ENCODE assay signal across 17 cellular contexts in the genomic region with DNA sequence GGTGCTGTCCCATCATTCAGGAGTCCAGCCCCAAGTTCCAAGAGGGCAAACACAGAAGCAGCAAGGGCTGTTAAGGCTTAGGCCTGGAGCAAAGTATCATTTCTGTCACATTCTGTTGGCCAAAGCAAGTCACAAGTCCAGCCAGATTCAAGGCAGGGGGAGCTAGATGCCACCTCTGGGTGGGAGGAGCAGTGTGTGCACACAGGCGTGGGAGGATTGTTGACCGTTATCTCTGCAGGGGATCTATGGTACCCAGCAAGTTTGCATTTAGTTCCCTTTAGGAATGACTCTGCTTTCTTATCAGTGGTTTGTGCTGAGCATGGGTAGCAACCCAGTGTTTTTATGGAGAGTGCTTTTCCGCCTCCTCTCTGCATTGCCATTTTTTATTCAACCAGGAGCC.
DNase-seq lines count a peak whose midpoint lies in the region; ATAC-seq and TF ChIP-seq lines count a peak whose summit lies in the region.
"Had no signal": no experiment of that assay in that cellular context is flagged by ENCODE, and none has a peak within 500 bp of the region (broad histone marks: within the 10 kb centered on the region; RNA-seq: fewer than 3 reads in every experiment).

No MANE protein-coding gene starts in this region.

- H3K36me3 ChIP-seq in SK-N-SH (replicated peaks in 1 of 2; ENCODE audit: control insufficient read depth in 1 of 2, insufficient read depth in 2 of 2, low read length in 1 of 2) = peaks cover 0 to 16% of the 10 kb centered on the region in 2 experiments
- H3K36me3 ChIP-seq in neutrophil = peaks cover 7% of the 10 kb centered on the region
- H3K36me3 ChIP-seq in hepatocyte (replicated peaks; ENCODE audit: insufficient read depth, low read depth) = no peaks in the 10 kb centered on the region
- H3K36me3 ChIP-seq: suprapubic skin had no signal

- peaks cover 0 to 10% of the 10 kb centered on the region in 2 experiments; a peak in 3 of 4 replicates for H3K4me1 ChIP-seq in SK-N-SH (ENCODE audit: control insufficient read depth in 1 of 2, insufficient read depth in 2 of 2, low read depth in 1 of 2, low read length in 1 of 2)
- peaks cover 30 to 53% of the 10 kb centered on the region in 2 experiments for H3K4me1 ChIP-seq in neutrophil (ENCODE audit: control insufficient read depth in 1 of 2, insufficient read depth in 1 of 2, low read depth in 1 of 2, low read length in 1 of 2)
- peaks cover 25% of the 10 kb centered on the region for H3K4me1 ChIP-seq in hepatocyte (ENCODE audit: insufficient read depth)

- no peak overlapping the region for H3K9ac ChIP-seq in SK-N-SH

- WGBS in SK-N-SH (ENCODE audit: low lambda C conversion rate) = 86% methylated on average over 3 of the region's 3 CpGs
- WGBS in hepatocyte (ENCODE audit: low lambda C conversion rate, missing lambda C conversion rate) = 54% methylated on average over 3 of the region's 3 CpGs

- no peak overlapping the region for H3K27ac ChIP-seq in SK-N-SH (ENCODE audit: low read depth in 2 of 2, low read length in 1 of 2)
- peak overlapping the region; percentile 90 for H3K27ac ChIP-seq in neutrophil
- H3K27ac ChIP-seq in hepatocyte = no peak overlapping the region
- H3K27ac ChIP-seq: SJCRH30, skin epidermis, suprapubic skin had no signal

- TF ChIP-seq EP300 in SK-N-SH (IDR thresholded peaks at IDR 0.05; ENCODE audit: borderline replicate concordance in 1 of 2, low read depth in 1 of 2, low read length in 1 of 2) = no peak

- no peak for ATAC-seq in SK-N-SH treated with all-trans-retinoic acid at 6 μM for 48 hours
- peak; percentile 56 for ATAC-seq in HG03432 (IDR thresholded peaks at IDR 0.05; ENCODE audit: unreplicated experiment)
- ATAC-seq in GM18519 (IDR thresholded peaks at IDR 0.05; ENCODE audit: low FRiP score, unreplicated experiment) = no peak

- CTCF ChIA-PET in SK-N-SH (lab: Yijun Ruan, JAX) = no interaction called here

- H3K9me3 Mint-ChIP-seq in T-helper 2 cell treated with Interferon-gamma antibody and Interleukin-4, amounts not matched to agents 5 μg/mL and 100 μg/mL, for 36 hours = no peaks in the 10 kb centered on the region
- H3K9me3 Mint-ChIP-seq: memory B cell had no signal

- H3K4me3 ChIP-seq in SK-N-SH (ENCODE audit: low read depth in 2 of 2, low read length in 1 of 2) = no peak overlapping the region
- peak overlapping the region; percentile 4 to 8 for H3K4me3 ChIP-seq in neutrophil (ENCODE audit: low read depth in 1 of 2, low read length in 1 of 2)
- no peak overlapping the region for H3K4me3 ChIP-seq in hepatocyte
- H3K4me3 ChIP-seq: SJCRH30, skin epidermis, suprapubic skin had no signal

- no peaks in the 10 kb centered on the region for H3K27me3 Mint-ChIP-seq in T-helper 2 cell treated with Interferon-gamma antibody and Interleukin-4, amounts not matched to agents 5 μg/mL and 100 μg/mL, for 36 hours (ENCODE audit: low read depth)
- H3K27me3 Mint-ChIP-seq: memory B cell had no signal

- TF ChIP-seq RAD21 in SK-N-SH (IDR thresholded peaks at IDR 0.05; ENCODE audit: low read length) = no peak

- no peaks in the 10 kb centered on the region for H3K9me3 ChIP-seq in SK-N-SH
- no peaks in the 10 kb centered on the region for H3K9me3 ChIP-seq in neutrophil
- H3K9me3 ChIP-seq in hepatocyte (ENCODE audit: low read depth) = no peaks in the 10 kb centered on the region
- H3K9me3 ChIP-seq: SJCRH30, suprapubic skin had no signal

- H3K79me2 ChIP-seq in SK-N-SH (ENCODE audit: insufficient read depth) (no peaks in the 10 kb centered on the region), hepatocyte (no peaks in the 10 kb centered on the region)

- no peak overlapping the region for H3K27ac Mint-ChIP-seq in T-helper 2 cell treated with Interferon-gamma antibody and Interleukin-4, amounts not matched to agents 5 μg/mL and 100 μg/mL, for 36 hours
- H3K27ac Mint-ChIP-seq: memory B cell had no signal

- H4K20me1 ChIP-seq in SK-N-SH (ENCODE audit: insufficient read depth) (no peaks in the 10 kb centered on the region), hepatocyte (ENCODE audit: insufficient read depth, poor library complexity, severe bottlenecking) (no peaks in the 10 kb centered on the region)

- POLR2A ChIA-PET in SK-N-SH (lab: Yijun Ruan, JAX) = no interaction called here

- H3K4me2 ChIP-seq in SK-N-SH (no peak overlapping the region), hepatocyte (no peak overlapping the region)

- DNase-seq in SK-N-SH (peak; percentile 20), hepatocyte (ENCODE audit: low spot score) (no peak), COLO829 (ENCODE audit: low spot score) (no peak)
- peak; percentile 50 for DNase-seq in T-helper 2 cell treated with Interferon-gamma antibody and Interleukin-4, amounts not matched to agents 5 μg/mL and 100 μg/mL, for 36 hours (ENCODE audit: low spot score)
- DNase-seq: activated CD4-positive, alpha-beta T cell treated with anti-CD3 and anti-CD28 coated beads for 1 hour; activated T-cell treated with anti-CD3 and anti-CD28 coated beads, Interleukin-2, amount 50 U/mL, for 48 hours; COR-L47; NCI-H1436 treated with DMSO at 0.1 percent for 48 hours; occipital lobe; SJCRH30 had no signal

- TF ChIP-seq CTCF in SK-N-SH (IDR thresholded peaks at IDR 0.05) (no peak), neutrophil (IDR thresholded peaks at IDR 0.05) (no peak), hepatocyte (IDR thresholded peaks at IDR 0.05; ENCODE audit: poor library complexity) (no peak)

- H3F3A ChIP-seq in SK-N-SH (replicated peaks; ENCODE audit: insufficient read depth) = no peaks in the 10 kb centered on the region

- H3K9me2 ChIP-seq in SK-N-SH = no peaks in the 10 kb centered on the region
- no peaks in the 10 kb centered on the region for H3K9me2 ChIP-seq in hepatocyte (replicated peaks; ENCODE audit: insufficient read depth)

- H3K4me1 Mint-ChIP-seq in T-helper 2 cell treated with Interferon-gamma antibody and Interleukin-4, amounts not matched to agents 5 μg/mL and 100 μg/mL, for 36 hours (ENCODE audit: low read depth) = peaks cover 14% of the 10 kb centered on the region

- H3K27me3 ChIP-seq in SK-N-SH (ENCODE audit: insufficient read depth) = no peaks in the 10 kb centered on the region
- no peaks in the 10 kb centered on the region for H3K27me3 ChIP-seq in neutrophil
- no peaks in the 10 kb centered on the region for H3K27me3 ChIP-seq in hepatocyte
- H3K27me3 ChIP-seq: SJCRH30, suprapubic skin had no signal

- no peak overlapping the region for H3K4me3 Mint-ChIP-seq in T-helper 2 cell treated with Interferon-gamma antibody and Interleukin-4, amounts not matched to agents 5 μg/mL and 100 μg/mL, for 36 hours
- H3K4me3 Mint-ChIP-seq: memory B cell had no signal

- H2AFZ ChIP-seq in SK-N-SH (ENCODE audit: low read depth) = no peak overlapping the region
- no peak overlapping the region for H2AFZ ChIP-seq in hepatocyte

- peaks cover 22% of the 10 kb centered on the region for H3K36me3 Mint-ChIP-seq in T-helper 2 cell treated with Interferon-gamma antibody and Interleukin-4, amounts not matched to agents 5 μg/mL and 100 μg/mL, for 36 hours (ENCODE audit: low read depth)

TF ChIP-seq in SK-N-SH, 30 proteins besides CTCF, POLR2A, EP300 and RAD21:
- TF ChIP-seq TEAD4 (IDR thresholded peaks at IDR 0.05; ENCODE audit: borderline replicate concordance, insufficient read depth) (no peak), ELF1 (IDR thresholded peaks at IDR 0.05) (no peak), GATA2 (CRISPR knock-in tag; IDR thresholded peaks at IDR 0.05) (peak; percentile 54; the same call in 1 of the 2 replicates), RCOR1 (IDR thresholded peaks at IDR 0.05; ENCODE audit: low read length) (0 out of 2 replicates have a peak, but pooled peaks have one; percentile 16)

TF ChIP-seq in SK-N-SH treated with all-trans-retinoic acid at 6 μM for 48 hours, 23 proteins besides CTCF, POLR2A, EP300 and RAD21 (continues in another document):
- TF ChIP-seq ZC3H10 (CRISPR knock-in tag; IDR thresholded peaks at IDR 0.05) (no peak), SNAI2 (CRISPR knock-in tag; IDR thresholded peaks at IDR 0.05) (no peak), ISL1 (CRISPR knock-in tag; IDR thresholded peaks at IDR 0.05) (no peak), RARB (CRISPR knock-in tag; IDR thresholded peaks at IDR 0.05) (no peak), GLIS3 (CRISPR knock-in tag; IDR thresholded peaks at IDR 0.05) (no peak), CREB5 (CRISPR knock-in tag; IDR thresholded peaks at IDR 0.05; ENCODE audit: low read depth) (no peak), ESRRG (CRISPR knock-in tag; IDR thresholded peaks at IDR 0.05) (no peak), PATZ1 (CRISPR knock-in tag; IDR thresholded peaks at IDR 0.05; ENCODE audit: borderline replicate concordance) (no peak), TOX (CRISPR knock-in tag; IDR thresholded peaks at IDR 0.05; ENCODE audit: borderline replicate concordance) (no peak), ZFP30 (CRISPR knock-in tag; IDR thresholded peaks at IDR 0.05) (no peak)

Comparison
In these comparisons a context has a peak if more than half of its experiments do, and no peak if none do; other contexts are left out.
1. DNase-seq: peak in SK-N-SH (single experiment) and T-helper 2 cell treated with Interferon-gamma antibody and Interleukin-4, amounts not matched to agents 5 μg/mL and 100 μg/mL, for 36 hours (single experiment); none in hepatocyte (single experiment) and COLO829 (single experiment).
2. H3K4me3 ChIP-seq: peak in neutrophil (2 of 2); none in SK-N-SH (0 of 2) and hepatocyte (single experiment).